ENCODE assay signal across 36 cellular contexts in genomic region chr9:8389531-8389930, GRCh38.
"Had no signal": no experiment of that assay in that cellular context is flagged by ENCODE, and none has a peak within 500 bp of the region (broad histone marks: within the 10 kb centered on the region; RNA-seq: fewer than 3 reads in every experiment).

No MANE protein-coding gene starts in this region.

- H3K9me3 ChIP-seq: ascending aorta had no signal

- H3K27me3 Mint-ChIP-seq: activated B cell treated with CpG ODN at 0.5 μM for 24 hours; activated CD8-positive, alpha-beta memory T cell treated with anti-CD3 and anti-CD28 coated beads, Interleukin-2, amount 10 ng/mL, durations not matched to agents 7 days and 5 days; activated naive CD4-positive, alpha-beta T cell treated with anti-CD3 and anti-CD28 coated beads, Interleukin-2, amount 10 ng/mL, durations not matched to agents 7 days and 5 days; activated naive CD8-positive, alpha-beta T cell; activated naive CD8-positive, alpha-beta T cell treated with anti-CD3 and anti-CD28 coated beads, Interleukin-2, amount 10 ng/mL, durations not matched to agents 7 days and 5 days; activated naive CD8-positive, alpha-beta T cell treated with anti-CD3 and anti-CD28 coated beads, Interleukin-2, amount 50 U/mL, for 24 hours; activated T-cell treated with anti-CD3 and anti-CD28 coated beads, Interleukin-2, amount 50 U/mL, for 24 hours; brain had no signal

- H3K27ac ChIP-seq: ascending aorta, cardiac muscle cell, VCaP had no signal

- H3K27me3 ChIP-seq: ascending aorta, cardiac muscle cell had no signal

- H3K4me3 Mint-ChIP-seq: activated B cell treated with CpG ODN at 0.5 μM for 24 hours; activated CD4-positive, alpha-beta memory T cell treated with anti-CD3 and anti-CD28 coated beads, Interleukin-2, amount 10 ng/mL, durations not matched to agents 7 days and 5 days; activated CD4-positive, alpha-beta T cell treated with anti-CD3 and anti-CD28 coated beads, Interleukin-2, amount 10 ng/mL, durations not matched to agents 24 days and 14 days; activated CD8-positive, alpha-beta memory T cell treated with anti-CD3 and anti-CD28 coated beads, Interleukin-2, amount 10 ng/mL, durations not matched to agents 7 days and 5 days; activated CD8-positive, alpha-beta T cell treated with anti-CD3 and anti-CD28 coated beads, Interleukin-2, amount 10 ng/mL, durations not matched to agents 7 days and 5 days; activated naive CD4-positive, alpha-beta T cell treated with anti-CD3 and anti-CD28 coated beads, Interleukin-2, amount 10 ng/mL, durations not matched to agents 7 days and 5 days; activated naive CD4-positive, alpha-beta T cell treated with anti-CD3 and anti-CD28 coated beads, Interleukin-2, amount 50 U/mL, for 24 hours; activated naive CD8-positive, alpha-beta T cell; activated naive CD8-positive, alpha-beta T cell treated with anti-CD3 and anti-CD28 coated beads, Interleukin-2, amount 10 ng/mL, durations not matched to agents 7 days and 5 days; activated naive CD8-positive, alpha-beta T cell treated with anti-CD3 and anti-CD28 coated beads, Interleukin-2, amount 50 U/mL, for 24 hours; activated T-cell treated with anti-CD3 and anti-CD28 coated beads, Interleukin-2, amount 50 U/mL, for 24 hours; brain; central memory CD8-positive, alpha-beta T cell; T-helper 1 cell treated with Interleukin-12 subunit alpha and Interleukin-12 subunit beta and Interleukin-4 antibody, amounts not matched to agents 30 μg/mL and 1 μg/mL, for 36 hours; T-helper 2 cell treated with Interferon-gamma antibody and Interleukin-4, amounts not matched to agents 5 μg/mL and 100 μg/mL, for 36 hours had no signal

- ATAC-seq: activated CD8-positive, alpha-beta memory T cell treated with anti-CD3 and anti-CD28 coated beads, Interleukin-2, amount 10 ng/mL, durations not matched to agents 7 days and 5 days; activated CD8-positive, alpha-beta T cell treated with anti-CD3 and anti-CD28 coated beads, Interleukin-2, amount 10 ng/mL, durations not matched to agents 7 days and 5 days; activated naive CD8-positive, alpha-beta T cell treated with anti-CD3 and anti-CD28 coated beads, Interleukin-2, amount 50 U/mL, for 24 hours had no signal

- DNase-seq: activated B cell treated with CpG ODN at 0.5 μM for 24 hours; activated CD4-positive, alpha-beta memory T cell treated with anti-CD3 and anti-CD28 coated beads, Interleukin-2, amount 10 ng/mL, durations not matched to agents 7 days and 5 days; activated CD4-positive, alpha-beta T cell treated with anti-CD3 and anti-CD28 coated beads for 4 hours; activated CD4-positive, alpha-beta T cell treated with anti-CD3 and anti-CD28 coated beads, Interleukin-2, amount 10 ng/mL, durations not matched to agents 24 days and 14 days; activated CD4-positive, alpha-beta T cell treated with anti-CD3 and anti-CD28 coated beads, Interleukin-2, amount 50 U/mL, for 1 hour; activated CD4-positive, alpha-beta T cell treated with anti-CD3 and anti-CD28 coated beads, Interleukin-2, amount 50 U/mL, for 4 hours; activated CD4-positive, CD25-positive, alpha-beta regulatory T cell treated with anti-CD3 and anti-CD28 coated beads, Interleukin-2, amount 50 U/mL, for 72 hours; activated CD8-positive, alpha-beta memory T cell treated with anti-CD3 and anti-CD28 coated beads for 24 hours; activated CD8-positive, alpha-beta memory T cell treated with anti-CD3 and anti-CD28 coated beads, Interleukin-2, amount 10 ng/mL, durations not matched to agents 7 days and 5 days; activated CD8-positive, alpha-beta memory T cell treated with anti-CD3 and anti-CD28 coated beads, Interleukin-2, amount 50 U/mL, for 48 hours; activated CD8-positive, alpha-beta T cell treated with anti-CD3 and anti-CD28 coated beads, Interleukin-2, amount 10 ng/mL, durations not matched to agents 7 days and 5 days; activated effector memory CD4-positive, alpha-beta T cell treated with Interleukin-2 at 50 U/mL for 16 hours; activated gamma-delta T cell; activated naive CD4-positive, alpha-beta T cell treated with anti-CD3 and anti-CD28 coated beads, Interleukin-2, amount 10 ng/mL, durations not matched to agents 7 days and 5 days; activated naive CD4-positive, alpha-beta T cell treated with Interleukin-2 at 50 U/mL for 16 hours; activated naive CD8-positive, alpha-beta T cell treated with anti-CD3 and anti-CD28 coated beads, Interleukin-2, amount 10 ng/mL, durations not matched to agents 7 days and 5 days; activated naive CD8-positive, alpha-beta T cell treated with anti-CD3 and anti-CD28 coated beads, Interleukin-2, amount 50 U/mL, for 24 hours; activated T-cell treated with anti-CD3 and anti-CD28 coated beads, Interleukin-2, amount 50 U/mL, for 24 hours; activated T-cell treated with anti-CD3 and anti-CD28 coated beads, Interleukin-2, amount 50 U/mL, for 48 hours; amygdala; anterior cingulate cortex; caudate nucleus; cerebellar nuclear complex; T-helper 1 cell; T-helper 2 cell; T-helper 9 cell had no signal

- H3K4me1 ChIP-seq: ascending aorta had no signal

- H3K27ac Mint-ChIP-seq: activated B cell treated with CpG ODN at 0.5 μM for 24 hours; activated CD4-positive, alpha-beta memory T cell treated with anti-CD3 and anti-CD28 coated beads, Interleukin-2, amount 10 ng/mL, durations not matched to agents 7 days and 5 days; activated CD4-positive, alpha-beta T cell treated with anti-CD3 and anti-CD28 coated beads, Interleukin-2, amount 10 ng/mL, durations not matched to agents 24 days and 14 days; activated CD8-positive, alpha-beta memory T cell treated with anti-CD3 and anti-CD28 coated beads, Interleukin-2, amount 10 ng/mL, durations not matched to agents 7 days and 5 days; activated CD8-positive, alpha-beta T cell treated with anti-CD3 and anti-CD28 coated beads, Interleukin-2, amount 10 ng/mL, durations not matched to agents 7 days and 5 days; activated naive CD4-positive, alpha-beta T cell treated with anti-CD3 and anti-CD28 coated beads, Interleukin-2, amount 10 ng/mL, durations not matched to agents 7 days and 5 days; activated naive CD4-positive, alpha-beta T cell treated with anti-CD3 and anti-CD28 coated beads, Interleukin-2, amount 50 U/mL, for 24 hours; activated naive CD8-positive, alpha-beta T cell; activated naive CD8-positive, alpha-beta T cell treated with anti-CD3 and anti-CD28 coated beads, Interleukin-2, amount 10 ng/mL, durations not matched to agents 7 days and 5 days; activated naive CD8-positive, alpha-beta T cell treated with anti-CD3 and anti-CD28 coated beads, Interleukin-2, amount 50 U/mL, for 24 hours; activated T-cell treated with anti-CD3 and anti-CD28 coated beads, Interleukin-2, amount 50 U/mL, for 24 hours; activated T-helper 2 cell treated with anti-CD3 and anti-CD28 coated beads, Interferon-gamma antibody, Interleukin-2, Interleukin-4, amounts not matched to agents 10 μg/mL and 5 μg/mL and 100 μg/mL, durations not matched to agents 14 hours and 24 hours and 36 hours; T-helper 1 cell treated with Interleukin-12 subunit alpha and Interleukin-12 subunit beta and Interleukin-4 antibody, amounts not matched to agents 30 μg/mL and 1 μg/mL, for 36 hours; T-helper 2 cell treated with Interferon-gamma antibody and Interleukin-4, amounts not matched to agents 5 μg/mL and 100 μg/mL, for 36 hours had no signal

- H3K36me3 ChIP-seq: ascending aorta, cardiac muscle cell had no signal

- H3K4me3 ChIP-seq: ascending aorta, cardiac muscle cell had no signal

- H3K36me3 Mint-ChIP-seq: activated CD8-positive, alpha-beta memory T cell treated with anti-CD3 and anti-CD28 coated beads, Interleukin-2, amount 10 ng/mL, durations not matched to agents 7 days and 5 days; activated naive CD4-positive, alpha-beta T cell treated with anti-CD3 and anti-CD28 coated beads, Interleukin-2, amount 10 ng/mL, durations not matched to agents 7 days and 5 days; activated naive CD4-positive, alpha-beta T cell treated with anti-CD3 and anti-CD28 coated beads, Interleukin-2, amount 50 U/mL, for 24 hours; activated naive CD8-positive, alpha-beta T cell; activated naive CD8-positive, alpha-beta T cell treated with anti-CD3 and anti-CD28 coated beads, Interleukin-2, amount 10 ng/mL, durations not matched to agents 7 days and 5 days had no signal

- H3K4me1 Mint-ChIP-seq: activated B cell treated with CpG ODN at 0.5 μM for 24 hours; activated CD4-positive, alpha-beta memory T cell treated with anti-CD3 and anti-CD28 coated beads, Interleukin-2, amount 10 ng/mL, durations not matched to agents 7 days and 5 days; activated CD4-positive, alpha-beta T cell treated with anti-CD3 and anti-CD28 coated beads, Interleukin-2, amount 10 ng/mL, durations not matched to agents 24 days and 14 days; activated CD8-positive, alpha-beta memory T cell treated with anti-CD3 and anti-CD28 coated beads, Interleukin-2, amount 10 ng/mL, durations not matched to agents 7 days and 5 days; activated naive CD4-positive, alpha-beta T cell treated with anti-CD3 and anti-CD28 coated beads, Interleukin-2, amount 10 ng/mL, durations not matched to agents 7 days and 5 days; activated naive CD4-positive, alpha-beta T cell treated with anti-CD3 and anti-CD28 coated beads, Interleukin-2, amount 50 U/mL, for 24 hours; activated naive CD8-positive, alpha-beta T cell treated with anti-CD3 and anti-CD28 coated beads, Interleukin-2, amount 50 U/mL, for 24 hours; central memory CD8-positive, alpha-beta T cell had no signal

- H3K9me3 Mint-ChIP-seq: activated B cell treated with CpG ODN at 0.5 μM for 24 hours; activated CD4-positive, alpha-beta memory T cell treated with anti-CD3 and anti-CD28 coated beads, Interleukin-2, amount 10 ng/mL, durations not matched to agents 7 days and 5 days; activated CD4-positive, alpha-beta T cell treated with anti-CD3 and anti-CD28 coated beads, Interleukin-2, amount 10 ng/mL, durations not matched to agents 24 days and 14 days; activated naive CD4-positive, alpha-beta T cell treated with anti-CD3 and anti-CD28 coated beads, Interleukin-2, amount 10 ng/mL, durations not matched to agents 7 days and 5 days; activated naive CD4-positive, alpha-beta T cell treated with anti-CD3 and anti-CD28 coated beads, Interleukin-2, amount 50 U/mL, for 24 hours; activated naive CD8-positive, alpha-beta T cell treated with anti-CD3 and anti-CD28 coated beads, Interleukin-2, amount 10 ng/mL, durations not matched to agents 7 days and 5 days; activated naive CD8-positive, alpha-beta T cell treated with anti-CD3 and anti-CD28 coated beads, Interleukin-2, amount 50 U/mL, for 24 hours; activated T-cell treated with anti-CD3 and anti-CD28 coated beads, Interleukin-2, amount 50 U/mL, for 24 hours; activated T-helper 2 cell treated with anti-CD3 and anti-CD28 coated beads, Interferon-gamma antibody, Interleukin-2, Interleukin-4, amounts not matched to agents 10 μg/mL and 5 μg/mL and 100 μg/mL, durations not matched to agents 14 hours and 24 hours and 36 hours; central memory CD8-positive, alpha-beta T cell; T-helper 1 cell treated with Interleukin-12 subunit alpha and Interleukin-12 subunit beta and Interleukin-4 antibody, amounts not matched to agents 30 μg/mL and 1 μg/mL, for 36 hours; T-helper 2 cell treated with Interferon-gamma antibody and Interleukin-4, amounts not matched to agents 5 μg/mL and 100 μg/mL, for 36 hours had no signal
